In the genomic region with DNA sequence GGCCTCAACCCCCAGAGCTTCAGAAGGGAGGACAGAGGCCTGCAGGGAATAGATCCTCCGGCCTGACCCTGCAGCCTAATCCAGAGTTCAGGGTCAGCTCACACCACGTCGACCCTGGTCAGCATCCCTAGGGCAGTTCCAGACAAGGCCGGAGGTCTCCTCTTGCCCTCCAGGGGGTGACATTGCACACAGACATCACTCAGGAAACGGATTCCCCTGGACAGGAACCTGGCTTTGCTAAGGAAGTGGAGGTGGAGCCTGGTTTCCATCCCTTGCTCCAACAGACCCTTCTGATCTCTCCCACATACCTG, we compare ENCODE assay signal across 22 cellular contexts. TPM values are rescaled to one million over a fixed set of nuclear protein-coding genes. Genes with fewer than 3 reads are reported as not detected.
DNase-seq lines count a peak whose midpoint lies in the region; ATAC-seq, FAIRE-seq and TF ChIP-seq lines count a peak whose summit lies in the region.
"Had no signal": no experiment of that assay in that cellular context is flagged by ENCODE, and none has a peak within 500 bp of the region (broad histone marks: within the 10 kb centered on the region; RNA-seq: fewer than 3 reads in every experiment).

No MANE protein-coding gene starts in this region.

- H3K36me3 Mint-ChIP-seq in natural killer cell, result no peaks in the 10 kb centered on the region
- H3K36me3 Mint-ChIP-seq: activated CD4-positive, alpha-beta memory T cell treated with anti-CD3 and anti-CD28 coated beads for 36 hours; IgD-negative memory B cell had no signal

- in situ Hi-C loops in Panc1 (cut with HindIII; ENCODE audit: low pct_unique_long_range_greater_than_20kb, low sequenced_read_pairs) (no loop called here), HepG2 (cut with HindIII; ENCODE audit: extremely low pct_ligation_motif_present, low pct_unique_long_range_greater_than_20kb) (no loop called here)

- peaks cover 0 to 24% of the 10 kb centered on the region in 2 donors for H3K27me3 Mint-ChIP-seq in natural killer cell (ENCODE audit: low read depth in 2 of 2)

- 0 out of 2 replicates have a peak, but pooled peaks cover under 1% of the 10 kb centered on the region for H4K20me1 ChIP-seq in HepG2 (ENCODE audit: insufficient read depth, low read length)

- 0% methylated on average over 1 of the region's 5 CpGs for WGBS in HepG2 (ENCODE audit: low lambda C conversion rate)

- H3K27me3 ChIP-seq in H7 (ENCODE audit: control insufficient read depth, insufficient read depth, low read length), result no peaks in the 10 kb centered on the region
- H3K27me3 ChIP-seq in Panc1 (ENCODE audit: control insufficient read depth, insufficient read depth, low read length), result no peaks in the 10 kb centered on the region; the same call in 1 of the 2 replicates
- peaks cover 0 to 24% of the 10 kb centered on the region in 2 experiments; a peak in 3 of 5 replicates for H3K27me3 ChIP-seq in HepG2 (ENCODE audit: control insufficient read depth in 1 of 2, insufficient read depth in 2 of 2, low read length in 2 of 2)

- CTCF ChIA-PET in Panc1 (lab: Charles Lee) (interaction anchor here (0.6 to 1.4 kb wide), 9 partner anchors 8 to 785 kb away, joined by 3 to 17 read pairs (median 7); no protein-coding TSS in a partner anchor), HepG2 (lab: Yijun Ruan, JAX; ENCODE audit: low intra/inter-chr PET ratio, low total read pairs) (interaction anchor here (1.2 to 1.6 kb wide), 3 partner anchors 14 to 114 kb away, joined by 3 to 12 read pairs (median 4); no protein-coding TSS in a partner anchor)

- FAIRE-seq in HepG2 (lab: Jason Lieb, UNC), result no peak
- FAIRE-seq: frontal cortex had no signal

- POLR2A ChIA-PET in Panc1 (lab: Charles Lee), result no interaction called here
- POLR2A ChIA-PET in HepG2 (lab: Yijun Ruan, JAX), result no interaction called here

- no peak for TF ChIP-seq EP300 in HepG2 (IDR thresholded peaks at IDR 0.05; ENCODE audit: low read depth in 2 of 2, low read length in 2 of 2)
- no peak for TF ChIP-seq EP300 in HepG2 (CRISPR knock-in tag; IDR thresholded peaks at IDR 0.05; ENCODE audit: borderline replicate concordance)

- H3K4me3 ChIP-seq in H7 (ENCODE audit: insufficient read depth, low read depth, low read length), result no peak overlapping the region
- H3K4me3 ChIP-seq in Panc1 (ENCODE audit: low read depth in 2 of 2, low read length in 2 of 2), result no peak overlapping the region
- H3K4me3 ChIP-seq in HepG2 (replicated peaks in 1 of 3; ENCODE audit: insufficient read depth in 1 of 3, low read depth in 2 of 3, low read length in 3 of 3), result no peak overlapping the region
- H3K4me3 ChIP-seq: right atrium auricular region, tibial nerve had no signal

- intact Hi-C loops in Panc1 (cut with micrococcal nuclease; ENCODE audit: unreplicated experiment) (loop anchor here (2.0 kb wide), 1 partner anchor 39 kb away; no protein-coding TSS in a partner anchor), HepG2 (cut with micrococcal nuclease; ENCODE audit: unreplicated experiment) (loop anchor here (2.0 kb wide), 1 partner anchor 39 kb away; no protein-coding TSS in a partner anchor), natural killer cell (cut with micrococcal nuclease) (no loop called here)

- no peak overlapping the region for H3K9ac ChIP-seq in HepG2 (ENCODE audit: insufficient read depth, low read depth, low read length)

- no peak overlapping the region for H3K4me3 Mint-ChIP-seq in natural killer cell

- TF ChIP-seq POLR2A in HepG2 (IDR thresholded peaks at IDR 0.05; ENCODE audit: insufficient read depth in 1 of 2, low read depth in 2 of 2, low read length in 2 of 2), result no peak

- H3K79me2 ChIP-seq in HepG2 (ENCODE audit: insufficient read depth, low read length), result no peaks in the 10 kb centered on the region

- H3K4me1 ChIP-seq in Panc1 (ENCODE audit: control insufficient read depth, insufficient read depth, low read length) (no peaks in the 10 kb centered on the region), HepG2 (ENCODE audit: insufficient read depth, low read length) (0 out of 2 replicates have a peak, but pooled peaks cover 5% of the 10 kb centered on the region)
- H3K4me1 ChIP-seq: breast epithelium, right atrium auricular region, tibial nerve had no signal

- no peaks in the 10 kb centered on the region for H3K36me3 ChIP-seq in H7 (replicated peaks; ENCODE audit: control insufficient read depth, insufficient read depth, low read length)
- no peaks in the 10 kb centered on the region for H3K36me3 ChIP-seq in Panc1 (ENCODE audit: control insufficient read depth, insufficient read depth, low read length)
- no peaks in the 10 kb centered on the region for H3K36me3 ChIP-seq in HepG2 (replicated peaks in 1 of 2; ENCODE audit: control insufficient read depth in 1 of 2, insufficient read depth in 2 of 2, low read length in 2 of 2)
- H3K36me3 ChIP-seq: breast epithelium, right atrium auricular region, tibial nerve had no signal

- peaks cover 0 to 7% of the 10 kb centered on the region in 2 donors for H3K4me1 Mint-ChIP-seq in natural killer cell

- DNase-seq in NCI-H146 (lab: John Stamatoyannopoulos, UW) (peak; percentile 22), NCI-H146 treated with DMSO at 0.1 percent for 48 hours (lab: John Stamatoyannopoulos, UW; ENCODE audit: unreplicated experiment) (no peak), H7 (peak; percentile 37), Panc1 (ENCODE audit: low read depth, low spot score) (no peak), HepG2 (ENCODE audit: low spot score) (no peak), mucosa of gallbladder (ENCODE audit: low spot score) (no peak), natural killer cell (no peak)
- DNase-seq: dorsolateral prefrontal cortex, GOT3, occipital lobe had no signal

- H3K4me2 ChIP-seq in HepG2 (ENCODE audit: low read depth, low read length), result no peak overlapping the region

- no peak for TF ChIP-seq RAD21 in HepG2 (CRISPR knock-in tag; IDR thresholded peaks at IDR 0.05)

- H3K9me3 Mint-ChIP-seq in natural killer cell, result no peaks in the 10 kb centered on the region
- H3K9me3 Mint-ChIP-seq: activated CD4-positive, alpha-beta memory T cell treated with anti-CD3 and anti-CD28 coated beads for 36 hours; activated T-cell treated with anti-CD3 and anti-CD28 coated beads, Interleukin-2, amount 50 U/mL, for 72 hours had no signal

- no peak overlapping the region for H3K27ac Mint-ChIP-seq in natural killer cell
- H3K27ac Mint-ChIP-seq: activated CD4-positive, alpha-beta memory T cell treated with anti-CD3 and anti-CD28 coated beads for 36 hours; activated T-cell treated with anti-CD3 and anti-CD28 coated beads, Interleukin-2, amount 50 U/mL, for 72 hours; IgD-negative memory B cell had no signal

- 0 out of 2 replicates have a peak, but pooled peaks have one; percentile 39 for ATAC-seq in Panc1
- ATAC-seq in HepG2, result peak; percentile 58
- ATAC-seq in natural killer cell, result no peak
- no peak for ATAC-seq in HG03159 (IDR thresholded peaks at IDR 0.05; ENCODE audit: unreplicated experiment)

- TF ChIP-seq CTCF in Panc1 (IDR thresholded peaks at IDR 0.05), result no peak
- no peak for TF ChIP-seq CTCF in HepG2 (CRISPR knock-in tag; IDR thresholded peaks at IDR 0.05)
- TF ChIP-seq CTCF in natural killer cell (IDR thresholded peaks at IDR 0.05), result no peak

- H3K27ac ChIP-seq in Panc1 (ENCODE audit: low read length) (no peak overlapping the region), HepG2 (ENCODE audit: extremely low read length, insufficient read depth, low read length) (no peak overlapping the region)
- H3K27ac ChIP-seq: breast epithelium, C4-2B, dorsolateral prefrontal cortex, right atrium auricular region, tibial nerve had no signal

- no peak overlapping the region for H2AFZ ChIP-seq in HepG2 (ENCODE audit: low read length)

- BruUV-seq in Panc1 (replicated peaks; lab: Mats Ljungman, UMichigan), result no TSS peak
- no TSS peak for BruUV-seq in HepG2 (replicated peaks; lab: Mats Ljungman, UMichigan)

- H3K9me3 ChIP-seq in Panc1 (ENCODE audit: control insufficient read depth, insufficient read depth, low read depth, low read length) (no peaks in the 10 kb centered on the region), HepG2 (ENCODE audit: low read length) (no peaks in the 10 kb centered on the region)
- H3K9me3 ChIP-seq: breast epithelium, right atrium auricular region had no signal

RNA-seq across cellular contexts. Expression of a gene that starts 1.0 kb away (rescaled TPM):
- total RNA-seq in H7 (2014; rRNA removed; shearing (Covaris generic)), result not detected in 2 replicates
- total RNA-seq in Panc1 (2021; ENCODE audit: unreplicated experiment), result 0.51 TPM
- not detected for polyA plus RNA-seq in Panc1 (2012; ENCODE audit: insufficient read length)
- total RNA-seq in HepG2 (2016; rRNA removed; fragmentation: Illumina TruSeq; extraction: Trizol), result not detected in 2 replicates
- not detected in 2 replicates for total RNA-seq in HepG2 (2016; cell fraction: cytosol; rRNA removed; fragmentation: Illumina TruSeq; extraction: Trizol; ENCODE audit: low read depth)
- total RNA-seq in HepG2 (2016; cell fraction: insoluble cytoplasmic fraction; rRNA removed; fragmentation: Illumina TruSeq; extraction: Trizol), result not detected in 2 replicates
- total RNA-seq in HepG2 (2016; cell fraction: membrane; rRNA removed; fragmentation: Illumina TruSeq; extraction: Trizol), result not detected in 2 replicates
- not detected in 2 replicates for total RNA-seq in HepG2 (2016; cell fraction: nucleus; rRNA removed; fragmentation: Illumina TruSeq; extraction: Trizol)
- polyA plus RNA-seq in HepG2 (2011; rRNA removed), result not detected in 2 replicates
- not detected in 2 replicates for polyA plus RNA-seq in HepG2 (2011; cell fraction: cytosol; rRNA removed)
- not detected in 2 replicates for polyA plus RNA-seq in HepG2 (2011; cell fraction: nucleus; rRNA removed)
- polyA plus RNA-seq in HepG2 (2012), result not detected in 2 replicates
- polyA plus RNA-seq in HepG2 (2016; cell fraction: cytosol; fragmentation: Illumina TruSeq; extraction: Trizol; ENCODE audit: low read depth), result not detected in 2 replicates
- polyA plus RNA-seq in HepG2 (2016; cell fraction: insoluble cytoplasmic fraction; fragmentation: Illumina TruSeq; extraction: Trizol; ENCODE audit: low read depth), result not detected in 2 replicates
- polyA plus RNA-seq in HepG2 (2016; cell fraction: membrane; fragmentation: Illumina TruSeq; extraction: Trizol; ENCODE audit: low read depth), result not detected in 2 replicates
- not detected in 2 replicates for polyA plus RNA-seq in HepG2 (2016; cell fraction: nucleus; fragmentation: Illumina TruSeq; extraction: Trizol; ENCODE audit: insufficient read depth, low read depth)
- polyA minus RNA-seq in HepG2 (2011; rRNA and poly(A)+ RNA removed; ENCODE audit: low replicate concordance), result not detected in 2 replicates
- polyA minus RNA-seq in HepG2 (2011; cell fraction: cytosol; rRNA and poly(A)+ RNA removed), result not detected in 2 replicates
- polyA minus RNA-seq in HepG2 (2011; cell fraction: nucleus; rRNA and poly(A)+ RNA removed), result not detected in 2 replicates
- 1.2 TPM for total RNA-seq in mucosa of gallbladder
- not detected for total RNA-seq in natural killer cell
- total RNA-seq: A172; activated CD4-positive, alpha-beta memory T cell treated with anti-CD3 and anti-CD28 coated beads for 36 hours; activated T-cell treated with anti-CD3 and anti-CD28 coated beads, Interleukin-2, amount 50 U/mL, for 72 hours; dorsolateral prefrontal cortex; frontal cortex; left ventricle myocardium superior; occipital lobe; right atrium auricular region; Right ventricle myocardium inferior; tibial nerve had no signal
- polyA plus RNA-seq: IgD-negative memory B cell had no signal

RNA-seq across cellular contexts. Expression of a gene that starts 19.4 kb away (rescaled TPM):
- not detected in 2 replicates for total RNA-seq in H7 (2014; rRNA removed; shearing (Covaris generic))
- not detected for total RNA-seq in Panc1 (2021; ENCODE audit: unreplicated experiment)
- not detected for polyA plus RNA-seq in Panc1 (2012; ENCODE audit: insufficient read length)
- total RNA-seq in HepG2 (2016; rRNA removed; fragmentation: Illumina TruSeq; extraction: Trizol), result not detected in 2 replicates
- not detected in 2 replicates for total RNA-seq in HepG2 (2016; cell fraction: cytosol; rRNA removed; fragmentation: Illumina TruSeq; extraction: Trizol; ENCODE audit: low read depth)
- total RNA-seq in HepG2 (2016; cell fraction: insoluble cytoplasmic fraction; rRNA removed; fragmentation: Illumina TruSeq; extraction: Trizol), result not detected in 2 replicates
- total RNA-seq in HepG2 (2016; cell fraction: membrane; rRNA removed; fragmentation: Illumina TruSeq; extraction: Trizol), result not detected in 2 replicates
- not detected in 2 replicates for total RNA-seq in HepG2 (2016; cell fraction: nucleus; rRNA removed; fragmentation: Illumina TruSeq; extraction: Trizol)
- not detected in 2 replicates for polyA plus RNA-seq in HepG2 (2011; rRNA removed)
- not detected in 2 replicates for polyA plus RNA-seq in HepG2 (2011; cell fraction: cytosol; rRNA removed)
- not detected in 2 replicates for polyA plus RNA-seq in HepG2 (2011; cell fraction: nucleus; rRNA removed)
- not detected in 2 replicates for polyA plus RNA-seq in HepG2 (2012)
- polyA plus RNA-seq in HepG2 (2016; cell fraction: cytosol; fragmentation: Illumina TruSeq; extraction: Trizol; ENCODE audit: low read depth), result not detected in 2 replicates
- polyA plus RNA-seq in HepG2 (2016; cell fraction: insoluble cytoplasmic fraction; fragmentation: Illumina TruSeq; extraction: Trizol; ENCODE audit: low read depth), result not detected in 2 replicates
- not detected in 2 replicates for polyA plus RNA-seq in HepG2 (2016; cell fraction: membrane; fragmentation: Illumina TruSeq; extraction: Trizol; ENCODE audit: low read depth)
- polyA plus RNA-seq in HepG2 (2016; cell fraction: nucleus; fragmentation: Illumina TruSeq; extraction: Trizol; ENCODE audit: insufficient read depth, low read depth), result not detected in 2 replicates
- not detected in 2 replicates for polyA minus RNA-seq in HepG2 (2011; rRNA and poly(A)+ RNA removed; ENCODE audit: low replicate concordance)
- not detected in 2 replicates for polyA minus RNA-seq in HepG2 (2011; cell fraction: cytosol; rRNA and poly(A)+ RNA removed)
- not detected in 2 replicates for polyA minus RNA-seq in HepG2 (2011; cell fraction: nucleus; rRNA and poly(A)+ RNA removed)
- total RNA-seq in mucosa of gallbladder, result 2.6 TPM
- total RNA-seq in natural killer cell, result not detected
- total RNA-seq: A172; activated CD4-positive, alpha-beta memory T cell treated with anti-CD3 and anti-CD28 coated beads for 36 hours; activated T-cell treated with anti-CD3 and anti-CD28 coated beads, Interleukin-2, amount 50 U/mL, for 72 hours; dorsolateral prefrontal cortex; frontal cortex; left ventricle myocardium superior; occipital lobe; right atrium auricular region; Right ventricle myocardium inferior; tibial nerve had no signal
- polyA plus RNA-seq: IgD-negative memory B cell had no signal

RNA-seq across cellular contexts. Expression of a gene that starts 47.9 kb away (rescaled TPM):
- total RNA-seq in H7 (2014; rRNA removed; shearing (Covaris generic)), result not detected in 2 replicates
- total RNA-seq in Panc1 (2021; ENCODE audit: unreplicated experiment) (0.21 TPM), HepG2 (2016; rRNA removed; fragmentation: Illumina TruSeq; extraction: Trizol) (not detected in 2 replicates), mucosa of gallbladder (61.6 TPM), natural killer cell (not detected)
- polyA plus RNA-seq in Panc1 (2012; ENCODE audit: insufficient read length), result not detected
- total RNA-seq in HepG2 (2016; cell fraction: cytosol; rRNA removed; fragmentation: Illumina TruSeq; extraction: Trizol; ENCODE audit: low read depth), result not detected in 2 replicates
- total RNA-seq in HepG2 (2016; cell fraction: insoluble cytoplasmic fraction; rRNA removed; fragmentation: Illumina TruSeq; extraction: Trizol), result not detected in 2 replicates
- total RNA-seq in HepG2 (2016; cell fraction: membrane; rRNA removed; fragmentation: Illumina TruSeq; extraction: Trizol), result not detected in 2 replicates
- not detected in 2 replicates for total RNA-seq in HepG2 (2016; cell fraction: nucleus; rRNA removed; fragmentation: Illumina TruSeq; extraction: Trizol)
- polyA plus RNA-seq in HepG2 (2011; rRNA removed), result not detected in 2 replicates
- polyA plus RNA-seq in HepG2 (2011; cell fraction: cytosol; rRNA removed), result not detected in 2 replicates
- polyA plus RNA-seq in HepG2 (2011; cell fraction: nucleus; rRNA removed), result not detected in 2 replicates
- polyA plus RNA-seq in HepG2 (2012), result not detected in 2 replicates
- polyA plus RNA-seq in HepG2 (2016; cell fraction: cytosol; fragmentation: Illumina TruSeq; extraction: Trizol; ENCODE audit: low read depth), result not detected in 2 replicates
- not detected in 2 replicates for polyA plus RNA-seq in HepG2 (2016; cell fraction: insoluble cytoplasmic fraction; fragmentation: Illumina TruSeq; extraction: Trizol; ENCODE audit: low read depth)
- not detected in 2 replicates for polyA plus RNA-seq in HepG2 (2016; cell fraction: membrane; fragmentation: Illumina TruSeq; extraction: Trizol; ENCODE audit: low read depth)
- polyA plus RNA-seq in HepG2 (2016; cell fraction: nucleus; fragmentation: Illumina TruSeq; extraction: Trizol; ENCODE audit: insufficient read depth, low read depth), result not detected in 2 replicates
- not detected in 2 replicates for polyA minus RNA-seq in HepG2 (2011; rRNA and poly(A)+ RNA removed; ENCODE audit: low replicate concordance)
- not detected in 2 replicates for polyA minus RNA-seq in HepG2 (2011; cell fraction: cytosol; rRNA and poly(A)+ RNA removed)
- polyA minus RNA-seq in HepG2 (2011; cell fraction: nucleus; rRNA and poly(A)+ RNA removed), result not detected in 2 replicates
- total RNA-seq: A172; activated CD4-positive, alpha-beta memory T cell treated with anti-CD3 and anti-CD28 coated beads for 36 hours; activated T-cell treated with anti-CD3 and anti-CD28 coated beads, Interleukin-2, amount 50 U/mL, for 72 hours; frontal cortex; left ventricle myocardium superior; occipital lobe; right atrium auricular region; Right ventricle myocardium inferior; tibial nerve had no signal
- polyA plus RNA-seq: IgD-negative memory B cell had no signal

Comparison
In these comparisons a context has a peak if more than half of its experiments do, and no peak if none do; other contexts are left out.
1. DNase-seq: peak in NCI-H146 (single experiment) and H7 (single experiment); none in NCI-H146 treated with DMSO at 0.1 percent for 48 hours (single experiment), Panc1 (single experiment), HepG2 (single experiment), mucosa of gallbladder (single experiment) and natural killer cell (single experiment).
2. ATAC-seq: peak in Panc1 (single experiment) and HepG2 (single experiment); none in natural killer cell (0 of 3) and HG03159 (single experiment).
3. RNA of a gene that starts 47.9 kb away (total RNA-seq): 61.6 TPM in mucosa of gallbladder (single experiment); 0.21 TPM in Panc1 (single experiment), not detected in H7, not detected in HepG2 and not detected in natural killer cell; every median in the first group is over 10 times any median in the second.